ENCODE assay signal across 9 cellular contexts in genomic region chr17:4986403-4986802, GRCh38. TPM values are rescaled to one million over a fixed set of nuclear protein-coding genes. Genes with fewer than 3 reads are reported as not detected.
DNase-seq lines count a peak whose midpoint lies in the region; TF ChIP-seq lines count a peak whose summit lies in the region.
"Had no signal": no experiment of that assay in that cellular context is flagged by ENCODE, and none has a peak within 500 bp of the region (broad histone marks: within the 10 kb centered on the region; RNA-seq: fewer than 3 reads in every experiment).

No MANE protein-coding gene starts in this region.

- H3K9me3 ChIP-seq in BE2C, result no peaks in the 10 kb centered on the region
- H3K9me3 ChIP-seq in mucosa of stomach (ENCODE audit: control insufficient read depth, low read length), result no peaks in the 10 kb centered on the region

- no peak for TF ChIP-seq CTCF in BE2C (IDR thresholded peaks at IDR 0.05; ENCODE audit: low read depth, low read length)
- TF ChIP-seq CTCF in LNCaP clone FGC (IDR thresholded peaks at IDR 0.05; ENCODE audit: control insufficient read depth, extremely low read depth, insufficient read depth), result no peak
- TF ChIP-seq CTCF in chondrocyte (IDR thresholded peaks at IDR 0.05), result no peak

- no peaks in the 10 kb centered on the region for H3K27me3 Mint-ChIP-seq in chondrocyte (ENCODE audit: low read depth)

- H3K4me3 Mint-ChIP-seq in chondrocyte (ENCODE audit: unreplicated experiment), result peak overlapping the region; percentile 88

- H3K9me3 Mint-ChIP-seq in chondrocyte (ENCODE audit: low read depth), result no peaks in the 10 kb centered on the region

- H3K9ac ChIP-seq in mucosa of stomach (ENCODE audit: low read length), result peak overlapping the region; percentile 86

- peak overlapping the region; percentile 78 for H3K27ac Mint-ChIP-seq in chondrocyte (ENCODE audit: unreplicated experiment)

- H3K4me3 ChIP-seq in BE2C (ENCODE audit: low read depth, low read length) (peak overlapping the region; percentile 66), LNCaP clone FGC (ENCODE audit: low read depth, low read length) (peak overlapping the region; percentile 94), mucosa of stomach (ENCODE audit: low read length) (peak overlapping the region; percentile 83)

- H3K4me1 Mint-ChIP-seq in chondrocyte (ENCODE audit: low read depth), result peaks cover 34% of the 10 kb centered on the region

- DNase-seq in BE2C (no peak), LNCaP clone FGC (ENCODE audit: low read depth) (no peak), chondrocyte (ENCODE audit: low spot score) (no peak), SKM-1 (lab: John Stamatoyannopoulos, UW; ENCODE audit: unreplicated experiment) (no peak), NCI-H2227 treated with DMSO at 0.1 percent for 48 hours (lab: John Stamatoyannopoulos, UW) (no peak), DMS 273 treated with DMSO at 0.1 percent for 48 hours (lab: John Stamatoyannopoulos, UW) (no peak), medulla oblongata (ENCODE audit: extremely low spot score) (no peak)
- DNase-seq: left cardiac atrium had no signal

- peaks cover 6% of the 10 kb centered on the region for H3K36me3 Mint-ChIP-seq in chondrocyte (ENCODE audit: low read depth)

- H3K27me3 ChIP-seq in BE2C (no peaks in the 10 kb centered on the region), mucosa of stomach (ENCODE audit: control insufficient read depth, insufficient read depth, low read length) (no peaks in the 10 kb centered on the region)

- no peaks in the 10 kb centered on the region for H3K4me1 ChIP-seq in BE2C
- H3K4me1 ChIP-seq in mucosa of stomach (ENCODE audit: control insufficient read depth, insufficient read depth, low read length), result peaks cover 21% of the 10 kb centered on the region

- H3K36me3 ChIP-seq in BE2C (no peaks in the 10 kb centered on the region), mucosa of stomach (ENCODE audit: control insufficient read depth, insufficient read depth, low read length) (peaks cover 3% of the 10 kb centered on the region)

RNA-seq across cellular contexts. Expression of gene CAMTA2, which starts 1.1 kb away (rescaled TPM):
- polyA plus RNA-seq in BE2C (2012; ENCODE audit: insufficient read depth, insufficient read length, low read depth), result 31.3 TPM
- 47.4 to 97.8 TPM (median 90.2 TPM) in 3 replicates for total RNA-seq in chondrocyte

RNA-seq across cellular contexts. Expression of gene INCA1, which starts 10.9 kb away (rescaled TPM):
- 0.45 TPM for polyA plus RNA-seq in BE2C (2012; ENCODE audit: insufficient read depth, insufficient read length, low read depth)
- 0.74 to 1.5 TPM (median 0.85 TPM) in 3 replicates for total RNA-seq in chondrocyte

RNA-seq across cellular contexts. Expression of gene KIF1C, which starts 11.3 kb away (rescaled TPM):
- polyA plus RNA-seq in BE2C (2012; ENCODE audit: insufficient read depth, insufficient read length, low read depth), result 6.8 TPM
- total RNA-seq in chondrocyte, result 141 to 193 TPM (median 174 TPM) in 3 replicates

RNA-seq across cellular contexts. Expression of gene SPAG7, which starts 18.8 kb away (rescaled TPM):
- polyA plus RNA-seq in BE2C (2012; ENCODE audit: insufficient read depth, insufficient read length, low read depth), result 43.8 TPM
- 73.0 to 87.3 TPM (median 79.4 TPM) in 3 replicates for total RNA-seq in chondrocyte

RNA-seq across cellular contexts. Expression of gene ENO3, which starts 35.5 kb away (rescaled TPM):
- polyA plus RNA-seq in BE2C (2012; ENCODE audit: insufficient read depth, insufficient read length, low read depth), result 119 TPM
- 7.0 to 9.8 TPM (median 7.4 TPM) in 3 replicates for total RNA-seq in chondrocyte
